In the genomic region with DNA sequence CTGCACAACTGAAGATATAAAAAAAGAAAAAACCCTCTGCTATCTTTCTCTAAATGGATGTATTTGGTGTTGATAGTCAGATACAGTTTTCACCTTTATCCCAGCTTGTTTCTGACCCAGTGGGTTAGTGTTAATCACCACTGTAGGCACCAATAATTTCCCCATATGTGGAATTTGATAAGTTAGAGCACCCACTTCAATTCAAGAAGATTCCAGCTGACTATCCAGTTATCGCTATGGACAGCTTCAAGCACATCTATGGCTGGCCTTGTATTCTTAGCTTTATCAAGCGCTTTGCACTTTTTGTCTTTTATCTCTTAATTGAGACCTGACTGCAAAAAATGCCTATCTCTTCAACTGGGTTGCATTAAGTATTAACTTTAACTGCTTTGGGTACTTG, we compare ENCODE assay signal across 1 cellular context.
TF ChIP-seq lines count a peak whose summit lies in the region.

No MANE protein-coding gene starts in this region.

TF ChIP-seq in K562, 482 proteins besides CTCF, POLR2A, EP300 and RAD21 (continued from another document):
- no peak for TF ChIP-seq CCNT2 (IDR thresholded peaks at IDR 0.05; ENCODE audit: borderline replicate concordance, extremely low read depth, insufficient read length, low read depth, low read length)
- no peak for TF ChIP-seq NR4A1 (CRISPR knock-in tag; IDR thresholded peaks at IDR 0.05)
- no peak for TF ChIP-seq NR4A1 (tag; IDR thresholded peaks at IDR 0.05)
- TF ChIP-seq, protein P1, sequence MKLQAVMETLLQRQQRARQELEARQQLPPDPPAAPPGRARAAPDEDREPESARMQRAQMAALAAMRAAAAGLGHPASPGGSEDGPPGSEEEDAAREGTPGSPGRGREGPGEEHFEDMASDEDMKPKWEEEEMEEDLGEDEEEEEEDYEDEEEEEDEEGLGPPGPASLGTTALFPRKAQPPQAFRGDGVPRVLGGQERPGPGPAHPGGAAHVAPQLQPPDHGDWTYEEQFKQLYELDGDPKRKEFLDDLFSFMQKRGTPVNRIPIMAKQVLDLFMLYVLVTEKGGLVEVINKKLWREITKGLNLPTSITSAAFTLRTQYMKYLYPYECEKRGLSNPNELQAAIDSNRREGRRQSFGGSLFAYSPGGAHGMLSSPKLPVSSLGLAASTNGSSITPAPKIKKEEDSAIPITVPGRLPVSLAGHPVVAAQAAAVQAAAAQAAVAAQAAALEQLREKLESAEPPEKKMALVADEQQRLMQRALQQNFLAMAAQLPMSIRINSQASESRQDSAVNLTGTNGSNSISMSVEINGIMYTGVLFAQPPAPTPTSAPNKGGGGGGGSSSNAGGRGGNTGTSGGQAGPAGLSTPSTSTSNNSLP (IDR thresholded peaks at IDR 0.05; ENCODE audit: borderline replicate concordance, low read depth, low read length): no peak
- TF ChIP-seq KLF16 (IDR thresholded peaks at IDR 0.05): peak; percentile 32; the same call in 1 of the 2 replicates
- peak; percentile 65; the same call in 1 of the 2 replicates for TF ChIP-seq STAT5A (IDR thresholded peaks at IDR 0.05; ENCODE audit: borderline replicate concordance, low read length)
- no peak for TF ChIP-seq HDAC6 (IDR thresholded peaks at IDR 0.05; ENCODE audit: low read depth, low read length)
- TF ChIP-seq PML (IDR thresholded peaks at IDR 0.05; ENCODE audit: low read length): peak; percentile 69
- TF ChIP-seq CBFA2T2 (conservative IDR thresholded peaks at IDR 0.05): peak; percentile 88
- TF ChIP-seq ZNF274 (IDR thresholded peaks at IDR 0.05; ENCODE audit: borderline replicate concordance, low read depth, low read length): 0 out of 2 replicates have a peak, but pooled peaks have one; percentile 34
- no peak for TF ChIP-seq PRMT5 (CRISPR knock-in tag; IDR thresholded peaks at IDR 0.05)
- no peak for TF ChIP-seq TRIM28 (IDR thresholded peaks at IDR 0.05)
- peak; percentile 79 for TF ChIP-seq ARID1B (IDR thresholded peaks at IDR 0.05)
- peak in 1 of 2 experiments; percentile 49; a peak in 1 of 4 replicates for TF ChIP-seq TRIM24 (IDR thresholded peaks at IDR 0.05)
- TF ChIP-seq ZNF384 (IDR thresholded peaks at IDR 0.05; ENCODE audit: low read depth, low read length): no peak
- TF ChIP-seq POLR2AphosphoS5 (IDR thresholded peaks at IDR 0.05; ENCODE audit: control insufficient read depth, insufficient read depth, low read depth, low read length): no peak
- TF ChIP-seq SMAD3 (CRISPR knock-in tag; conservative IDR thresholded peaks at IDR 0.05): no peak
- no peak for TF ChIP-seq ZSCAN29 (IDR thresholded peaks at IDR 0.05)
TF ChIP-seq in K562: peak in this region for 14.
